In the genomic region with DNA sequence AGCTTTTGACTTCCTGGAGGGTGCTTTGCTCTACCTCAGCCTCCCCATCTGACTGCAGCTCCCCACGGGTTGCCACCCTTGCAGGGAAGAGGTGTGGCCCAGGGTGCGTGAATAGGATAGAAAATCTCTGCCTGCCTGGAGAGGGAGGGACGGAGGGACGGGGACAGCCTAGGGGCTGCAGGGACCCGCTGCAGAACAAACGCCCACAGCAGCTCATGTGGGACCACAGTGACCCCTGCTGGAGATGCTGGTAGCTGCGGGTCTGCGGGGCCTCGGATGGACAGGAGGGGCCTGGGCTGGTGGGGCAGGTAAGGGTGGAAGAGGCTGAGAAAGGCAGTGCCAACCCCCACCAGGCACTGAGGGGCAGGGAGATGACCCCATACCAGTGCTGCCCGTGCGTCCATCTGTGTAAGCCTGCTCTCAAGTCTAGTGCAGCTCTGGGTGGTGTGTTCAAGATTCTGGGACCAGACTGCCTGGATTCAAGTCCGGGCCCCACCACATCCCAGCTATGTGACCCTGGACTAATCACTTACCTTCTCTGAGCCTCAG, we compare ENCODE assay signal across 9 cellular contexts. TPM values are rescaled to one million over a fixed set of nuclear protein-coding genes. Genes with fewer than 3 reads are reported as not detected.
A peak's percentile ranks its signal among the peaks of the same experiment; 100 is the strongest.
DNase-seq lines count a peak whose midpoint lies in the region; ATAC-seq and TF ChIP-seq lines count a peak whose summit lies in the region.
"Had no signal": no experiment of that assay in that cellular context is flagged by ENCODE, and none has a peak within 500 bp of the region (broad histone marks: within the 10 kb centered on the region; RNA-seq: fewer than 3 reads in every experiment).

No MANE protein-coding gene starts in this region.

- H3K4me3 Mint-ChIP-seq in Caco-2 (ENCODE audit: unreplicated experiment), result no peak overlapping the region
- peak overlapping the region; percentile 62 for H3K4me3 Mint-ChIP-seq in type B pancreatic cell

- no peak overlapping the region for H3K4me3 ChIP-seq in Caco-2 (ENCODE audit: low read depth, low read length)
- no peak overlapping the region for H3K4me3 ChIP-seq in RWPE2 (ENCODE audit: severe bottlenecking)
- no peak overlapping the region for H3K4me3 ChIP-seq in gastroesophageal sphincter
- no peak overlapping the region for H3K4me3 ChIP-seq in ovary

- peak; percentile 59 for ATAC-seq in RWPE2 (ENCODE audit: low read depth)
- peak; percentile 49 for ATAC-seq in gastroesophageal sphincter
- no peak for ATAC-seq in GM18870 (IDR thresholded peaks at IDR 0.05; ENCODE audit: unreplicated experiment)

- TF ChIP-seq EP300 in gastroesophageal sphincter (IDR thresholded peaks at IDR 0.05) (no peak), ovary (IDR thresholded peaks at IDR 0.05) (no peak)

- H3K36me3 Mint-ChIP-seq in Caco-2 (ENCODE audit: insufficient read depth, unreplicated experiment) (no peaks in the 10 kb centered on the region), type B pancreatic cell (no peaks in the 10 kb centered on the region)

- H3K9me3 Mint-ChIP-seq in Caco-2 (ENCODE audit: unreplicated experiment) (no peaks in the 10 kb centered on the region), type B pancreatic cell (no peaks in the 10 kb centered on the region)

- WGBS in gastroesophageal sphincter (ENCODE audit: low coverage in 1 of 2), 2 donors, result 18% methylated on average over 3 of the region's 12 CpGs; no CpG with 5 or more reads in 1 of the 2 donors
- WGBS in ovary, 3 donors, result 15 to 19% (median 16%) methylated on average over 12 of the region's 12 CpGs

- POLR2A ChIA-PET in Caco-2 (lab: Charles Lee), result interaction anchor here (0.5 kb wide), 1 partner anchor 225 kb away, joined by 3 read pairs; no protein-coding TSS in a partner anchor

- no peaks in the 10 kb centered on the region for H3K36me3 ChIP-seq in Caco-2 (ENCODE audit: control insufficient read depth, insufficient read depth, low read length)
- no peaks in the 10 kb centered on the region for H3K36me3 ChIP-seq in RWPE2 (ENCODE audit: low read depth)
- peaks cover 0 to 33% of the 10 kb centered on the region in 2 donors for H3K36me3 ChIP-seq in gastroesophageal sphincter
- H3K36me3 ChIP-seq in ovary, result no peaks in the 10 kb centered on the region

- intact Hi-C loops in Caco-2 (cut with micrococcal nuclease; ENCODE audit: unreplicated experiment) (loop anchor here (1.0 to 10.0 kb wide), 9 partner anchors 34 to 654 kb away; partner anchors contain the start of gene TGM2), ovary (cut with DNase I) (loop anchor here in 3 of 4 donors (5.0 to 10.0 kb wide), 4 partner anchors 94 to 656 kb away; no protein-coding TSS in a partner anchor)

- peak; percentile 100 for TF ChIP-seq CTCF in Caco-2 (IDR thresholded peaks at IDR 0.05; ENCODE audit: insufficient read depth in 1 of 2, low read depth in 1 of 2, low read length in 1 of 2, severe bottlenecking in 1 of 2, unreplicated experiment in 1 of 2)
- TF ChIP-seq CTCF in RWPE2 (IDR thresholded peaks at IDR 0.05; ENCODE audit: poor library complexity, severe bottlenecking), result peak; percentile 100
- peak in 3 of 4 experiments; percentile 84 to 97 (median 87) for TF ChIP-seq CTCF in gastroesophageal sphincter (IDR thresholded peaks at IDR 0.05)
- peak; percentile 31 to 77 (median 68) for TF ChIP-seq CTCF in ovary (IDR thresholded peaks at IDR 0.05)
- peak; percentile 96 for TF ChIP-seq CTCF in type B pancreatic cell (conservative IDR thresholded peaks at IDR 0.05)

- TF ChIP-seq POLR2A in gastroesophageal sphincter (IDR thresholded peaks at IDR 0.05) (no peak), ovary (IDR thresholded peaks at IDR 0.05) (no peak)

- no peak overlapping the region for H3K27ac Mint-ChIP-seq in Caco-2 (ENCODE audit: unreplicated experiment)
- no peak overlapping the region for H3K27ac Mint-ChIP-seq in type B pancreatic cell

- H3K27me3 ChIP-seq in Caco-2 (replicated peaks; ENCODE audit: control insufficient read depth, insufficient read depth, low read length) (no peaks in the 10 kb centered on the region), RWPE2 (ENCODE audit: insufficient read depth, poor library complexity, severe bottlenecking) (no peaks in the 10 kb centered on the region), gastroesophageal sphincter (no peaks in the 10 kb centered on the region), ovary (no peaks in the 10 kb centered on the region)

- CTCF ChIA-PET in Caco-2 (lab: Charles Lee), result interaction anchor here (0.5 to 5.7 kb wide), 54 partner anchors 8 to 1750 kb away, joined by 3 to 147 read pairs (median 4); partner anchors contain the start of genes RALGAPB, RPRD1B and TTI1

- H3K4me1 ChIP-seq in Caco-2 (peaks cover 13% of the 10 kb centered on the region), RWPE2 (ENCODE audit: insufficient read depth, poor library complexity, severe bottlenecking) (peaks cover 21% of the 10 kb centered on the region), gastroesophageal sphincter (peaks cover 0 to 17% (median 0%) of the 10 kb centered on the region in 3 donors), ovary (ENCODE audit: insufficient read depth) (peaks cover 2% of the 10 kb centered on the region)

- no peaks in the 10 kb centered on the region for H3K9me3 ChIP-seq in Caco-2
- no peaks in the 10 kb centered on the region for H3K9me3 ChIP-seq in RWPE2 (ENCODE audit: severe bottlenecking)
- H3K9me3 ChIP-seq in gastroesophageal sphincter, result no peaks in the 10 kb centered on the region
- no peaks in the 10 kb centered on the region for H3K9me3 ChIP-seq in ovary

- DNase-seq in Caco-2, result peak; percentile 92 to 98
- peak; percentile 79 for DNase-seq in HT1080 (ENCODE audit: low read depth)
- peak; percentile 91 for DNase-seq in RWPE2 (ENCODE audit: low spot score)
- peak; percentile 27 for DNase-seq in activated effector memory CD4-positive, alpha-beta T cell treated with Interleukin-2 at 50 U/mL for 16 hours
- DNase-seq in ovary, result peak; percentile 43 to 82 (median 69)
- DNase-seq in type B pancreatic cell (ENCODE audit: extremely low spot score, unreplicated experiment), result peak; percentile 89

- no peaks in the 10 kb centered on the region for H3K4me1 Mint-ChIP-seq in Caco-2 (ENCODE audit: low read depth, unreplicated experiment)
- peaks cover 24% of the 10 kb centered on the region for H3K4me1 Mint-ChIP-seq in type B pancreatic cell (ENCODE audit: unreplicated experiment)

- peak overlapping the region; percentile 87 for H3K27ac ChIP-seq in RWPE2 (ENCODE audit: poor library complexity, severe bottlenecking)
- H3K27ac ChIP-seq in gastroesophageal sphincter, result no peak overlapping the region
- no peak overlapping the region for H3K27ac ChIP-seq in ovary

- H3K27me3 Mint-ChIP-seq in Caco-2 (ENCODE audit: insufficient read depth, unreplicated experiment) (peaks cover 2% of the 10 kb centered on the region), type B pancreatic cell (peaks cover 4% of the 10 kb centered on the region)

- no TSS peak for BruUV-seq in Caco-2 (replicated peaks; lab: Mats Ljungman, UMichigan)

RNA-seq across cellular contexts. Expression of gene KIAA1755, which starts 39.4 kb away (rescaled TPM):
- total RNA-seq in Caco-2 (2022), result 0.19 and 0.20 TPM in 2 replicates
- 0.14 TPM in 1 of 2 replicates, not detected in the other for total RNA-seq in HT1080 (2014; rRNA removed; shearing (Covaris generic))
- 0.32 and 0.53 TPM in 2 replicates for polyA plus RNA-seq in HT1080 (2015; cell fraction: cytosol; rRNA removed)
- polyA plus RNA-seq in HT1080 (2015; cell fraction: nucleus; rRNA removed), result 0.65 and 0.98 TPM in 2 replicates
- total RNA-seq in gastroesophageal sphincter, result 10 to 100 TPM in 2 of 4 donors, 1 to 10 TPM in 2; 5.1 to 19.9 (median 11.5) TPM
- 10 to 100 TPM in 5 of 7 donors, 1 to 10 TPM in 2; 4.4 to 29.7 (median 16.9) TPM for total RNA-seq in ovary
- polyA plus RNA-seq in ovary, result 10 to 100 TPM in 1 of 2 donors, 1 to 10 TPM in 1; 9.6 to 11.8 TPM
- total RNA-seq in type B pancreatic cell (ENCODE audit: low replicate concordance), result 4.7 TPM in 1 of 2 replicates, not detected in the other
- total RNA-seq: T-helper 2 cell treated with Interferon-gamma antibody and Interleukin-4, amounts not matched to agents 100 ng/mL and 5 ng/mL, for 36 hours had no signal

RNA-seq across cellular contexts. Expression of gene TGM2, which starts 56.0 kb away (rescaled TPM):
- 138 and 162 TPM in 2 replicates for total RNA-seq in Caco-2 (2022)
- total RNA-seq in HT1080 (2014; rRNA removed; shearing (Covaris generic)), result 129 and 146 TPM in 2 replicates
- polyA plus RNA-seq in HT1080 (2015; cell fraction: cytosol; rRNA removed), result 281 and 347 TPM in 2 replicates
- 481 and 525 TPM in 2 replicates for polyA plus RNA-seq in HT1080 (2015; cell fraction: nucleus; rRNA removed)
- total RNA-seq in gastroesophageal sphincter, result 100 to 1,000 TPM; 163 to 385 (median 188) TPM
- total RNA-seq in ovary, result 100 to 1,000 TPM in 3 of 7 donors, 10 to 100 TPM in 4; 15.0 to 320 (median 52.8) TPM
- polyA plus RNA-seq in ovary, result 10 to 100 TPM; 19.8 to 74.6 TPM
- total RNA-seq in type B pancreatic cell (ENCODE audit: low replicate concordance), result 28.6 and 31.7 TPM in 2 replicates

Comparison
In these comparisons a context has a peak if more than half of its experiments do, and no peak if none do; other contexts are left out.
1. DNase-seq: peak in every context shown above with its lines; median percentile 95 in Caco-2; 91 in RWPE2; 89 in type B pancreatic cell; 79 in HT1080; 69 in ovary; 27 in activated effector memory CD4-positive, alpha-beta T cell treated with Interleukin-2 at 50 U/mL for 16 hours.